In genomic region chr2:188902906-188903305, GRCh38 we compare ENCODE assay signal across 13 cellular contexts.
DNase-seq lines count a peak whose midpoint lies in the region; ATAC-seq and TF ChIP-seq lines count a peak whose summit lies in the region.
"Had no signal": no experiment of that assay in that cellular context is flagged by ENCODE, and none has a peak within 500 bp of the region (broad histone marks: within the 10 kb centered on the region; RNA-seq: fewer than 3 reads in every experiment).

No MANE protein-coding gene starts in this region.

- no peak overlapping the region for H3K27ac ChIP-seq in A673 (ENCODE audit: low read depth, low read length, poor library complexity, severe bottlenecking)
- H3K27ac ChIP-seq in IMR-90 (ENCODE audit: insufficient read depth, low read length) = peak overlapping the region; percentile 40; the same call in 1 of the 2 replicates
- no peak overlapping the region for H3K27ac ChIP-seq in mammary epithelial cell (ENCODE audit: insufficient read depth, low read depth, low read length)
- H3K27ac ChIP-seq in left ventricle myocardium inferior (replicated peaks) = no peak overlapping the region
- H3K27ac ChIP-seq: coronary artery had no signal

- H3K56ac ChIP-seq in IMR-90 (ENCODE audit: extremely low read depth, insufficient read depth, low read length) = no peak overlapping the region

- H3K79me2 ChIP-seq in mammary epithelial cell (ENCODE audit: insufficient read depth, low read length) = no peaks in the 10 kb centered on the region

- peak overlapping the region; percentile 75 for H2AK9ac ChIP-seq in IMR-90 (replicated peaks; ENCODE audit: low read depth, low read length, poor library complexity)

- peak overlapping the region; percentile 98 for H4K5ac ChIP-seq in IMR-90 (ENCODE audit: low read depth, low read length)

- WGBS in IMR-90 (ENCODE audit: extremely low coverage in 2 of 2, insufficient read length in 1 of 2), 2 experiments = 33% methylated on average over 1 of the region's 3 CpGs; no CpG with 5 or more reads in 1 of the 2 experiments
- WGBS in mammary epithelial cell (ENCODE audit: low coverage, missing lambda C conversion rate) = 67% methylated on average over 3 of the region's 3 CpGs

- H3K18ac ChIP-seq in IMR-90 (ENCODE audit: low read depth, low read length) = peak overlapping the region; percentile 98

- in situ Hi-C loops in IMR-90 (cut with MboI; ENCODE audit: low sequenced_read_pairs) = no loop called here
- in situ Hi-C loops in mammary epithelial cell (cut with MboI; ENCODE audit: low sequenced_read_pairs in 2 of 2) = no loop called here

- H3K4me3 ChIP-seq in A673 (ENCODE audit: low read depth, low read length, poor library complexity, severe bottlenecking) (no peak overlapping the region), IMR-90 (ENCODE audit: insufficient read depth, low read depth, low read length) (no peak overlapping the region), mammary epithelial cell (replicated peaks in 1 of 3; ENCODE audit: insufficient read depth in 1 of 3, low read depth in 2 of 3, low read length in 3 of 3) (no peak overlapping the region), kidney epithelial cell (ENCODE audit: low read depth, low read length) (no peak overlapping the region), left ventricle myocardium inferior (no peak overlapping the region)
- H3K4me3 ChIP-seq: coronary artery had no signal

- H3K4me1 ChIP-seq in A673 (ENCODE audit: insufficient read depth, low read length, poor library complexity, severe bottlenecking) (no peaks in the 10 kb centered on the region), IMR-90 (ENCODE audit: control insufficient read depth, insufficient read depth, low read length) (peaks cover 7% of the 10 kb centered on the region), mammary epithelial cell (ENCODE audit: insufficient read depth, low read length) (peaks cover 6% of the 10 kb centered on the region), left ventricle myocardium inferior (no peaks in the 10 kb centered on the region)

- H4K91ac ChIP-seq in IMR-90 (ENCODE audit: insufficient read depth, low read depth, low read length) = peak overlapping the region; percentile 54

- peak overlapping the region; percentile 79 for H2BK5ac ChIP-seq in IMR-90 (ENCODE audit: low read depth, low read length, poor library complexity, severe bottlenecking)

- ATAC-seq in IMR-90 (ENCODE audit: low read depth) = peak; percentile 91

- POLR2A ChIA-PET in A673 (lab: Charles Lee; ENCODE audit: low non-redundant PET) (no interaction called here), IMR-90 (lab: Charles Lee; ENCODE audit: unreplicated experiment) (interaction anchor here (0.6 kb wide), 1 partner anchor 24 kb away, joined by 4 read pairs; no protein-coding TSS in a partner anchor)

- intact Hi-C loops in A673 (cut with micrococcal nuclease; ENCODE audit: unreplicated experiment) = no loop called here
- intact Hi-C loops in IMR-90 (cut with micrococcal nuclease) = no loop called here
- intact Hi-C loops in mammary epithelial cell (cut with micrococcal nuclease) = no loop called here
- intact Hi-C loops in left ventricle myocardium inferior (cut with micrococcal nuclease) = no loop called here

- H2BK15ac ChIP-seq in IMR-90 (ENCODE audit: low read depth, low read length) = peak overlapping the region; percentile 60; the same call in 1 of the 3 replicates

- H3K79me1 ChIP-seq in IMR-90 (ENCODE audit: low read depth in 1 of 2, low read length in 2 of 2) = no peaks in the 10 kb centered on the region

- peak overlapping the region; percentile 96 for H3K4ac ChIP-seq in IMR-90 (ENCODE audit: low read depth, low read length)

- H4K20me1 ChIP-seq in IMR-90 (ENCODE audit: insufficient read depth, low read length) = no peaks in the 10 kb centered on the region
- no peaks in the 10 kb centered on the region for H4K20me1 ChIP-seq in mammary epithelial cell (ENCODE audit: insufficient read depth, low read length)

- peak overlapping the region; percentile 92 for H3K14ac ChIP-seq in IMR-90 (replicated peaks; ENCODE audit: low read depth, low read length)

- H3K9ac ChIP-seq in IMR-90 (ENCODE audit: low read depth, low read length) = no peak overlapping the region
- H3K9ac ChIP-seq in mammary epithelial cell (ENCODE audit: insufficient read depth, low read length) = no peak overlapping the region

- H3K36me3 ChIP-seq in A673 (ENCODE audit: insufficient read depth, low read length, poor library complexity, severe bottlenecking) (no peaks in the 10 kb centered on the region), IMR-90 (ENCODE audit: control insufficient read depth, insufficient read depth, low read length) (no peaks in the 10 kb centered on the region), mammary epithelial cell (ENCODE audit: insufficient read depth, low read length) (no peaks in the 10 kb centered on the region), kidney epithelial cell (ENCODE audit: control insufficient read depth, insufficient read depth, low read length) (no peaks in the 10 kb centered on the region), left ventricle myocardium inferior (no peaks in the 10 kb centered on the region)

- no TSS peak for BruUV-seq in A673 (replicated peaks; lab: Mats Ljungman, UMichigan)
- no TSS peak for BruUV-seq in IMR-90 (replicated peaks; lab: Mats Ljungman, UMichigan)
- no TSS peak for BruUV-seq in mammary epithelial cell (replicated peaks; lab: Mats Ljungman, UMichigan)

- H3K9me3 ChIP-seq in A673 (ENCODE audit: low read depth, low read length, poor library complexity, severe bottlenecking) (no peaks in the 10 kb centered on the region), IMR-90 (ENCODE audit: control insufficient read depth, insufficient read depth, low read length) (no peaks in the 10 kb centered on the region), mammary epithelial cell (replicated peaks; ENCODE audit: insufficient read depth, low read length) (no peaks in the 10 kb centered on the region), left ventricle myocardium inferior (replicated peaks) (no peaks in the 10 kb centered on the region)

- H3K9me1 ChIP-seq in IMR-90 (ENCODE audit: insufficient read depth, low read length) = peaks cover 3% of the 10 kb centered on the region

- peak overlapping the region; percentile 61; the same call in 1 of the 2 replicates for H2AK5ac ChIP-seq in IMR-90 (ENCODE audit: low read depth, low read length)

- H2BK20ac ChIP-seq in IMR-90 (ENCODE audit: low read depth, low read length) = peak overlapping the region; percentile 97

- peak overlapping the region in 1 of 2 experiments; percentile 97; a peak in 2 of 4 replicates for H4K8ac ChIP-seq in IMR-90 (ENCODE audit: low read depth in 2 of 2, low read length in 2 of 2)

- peak overlapping the region; percentile 82 for H3K23ac ChIP-seq in IMR-90 (ENCODE audit: low read depth, low read length)

- no peak for TF ChIP-seq CTCF in A673 (conservative IDR thresholded peaks at IDR 0.05; ENCODE audit: low read depth, low read length)
- no peak for TF ChIP-seq CTCF in IMR-90 (conservative IDR thresholded peaks at IDR 0.05; ENCODE audit: low read depth, low read length)
- no peak for TF ChIP-seq CTCF in mammary epithelial cell (conservative IDR thresholded peaks at IDR 0.05 in 1 of 2, IDR thresholded peaks at IDR 0.05 in 1 of 2; ENCODE audit: extremely low read depth in 1 of 2, insufficient read depth in 1 of 2, low read depth in 1 of 2, low read length in 2 of 2)
- TF ChIP-seq CTCF in kidney epithelial cell (IDR thresholded peaks at IDR 0.05; ENCODE audit: insufficient read depth, low read length, poor library complexity, severe bottlenecking) = no peak
- TF ChIP-seq CTCF in left ventricle myocardium inferior (IDR thresholded peaks at IDR 0.05; ENCODE audit: borderline replicate concordance) = no peak

- dilution Hi-C loops in IMR-90 (cut with HindIII; ENCODE audit: low sequenced_read_pairs, unreplicated experiment) = no loop called here
- dilution Hi-C loops in mammary epithelial cell (cut with HindIII; ENCODE audit: low sequenced_read_pairs) = no loop called here

- H2BK120ac ChIP-seq in IMR-90 (ENCODE audit: low read depth, low read length) = peak overlapping the region; percentile 98

- DNase-seq in A673 (ENCODE audit: low spot score) (peak; percentile 6), IMR-90 (peak; percentile 50), mammary epithelial cell (peak; percentile 38), kidney epithelial cell (ENCODE audit: low read depth) (peak; percentile 4), amygdala (lab: John Stamatoyannopoulos, UW) (no peak), GOT3 (lab: John Stamatoyannopoulos, UW) (no peak), left ventricle myocardium inferior (no peak)
- DNase-seq in activated CD4-positive, CD25-positive, alpha-beta regulatory T cell (lab: John Stamatoyannopoulos, UW) = no peak
- DNase-seq: H9, hypothalamus, Karpas-422, NCI-H526 had no signal

- H2AFZ ChIP-seq in IMR-90 (replicated peaks; ENCODE audit: low read length, poor library complexity) = peak overlapping the region; percentile 84
- H2AFZ ChIP-seq in mammary epithelial cell (ENCODE audit: low read depth, low read length) = peak overlapping the region; percentile 19

- TF ChIP-seq RAD21 in IMR-90 (IDR thresholded peaks at IDR 0.05; ENCODE audit: low read length) = no peak

- peak overlapping the region; percentile 81 for H3K4me2 ChIP-seq in IMR-90 (ENCODE audit: low read depth, low read length)
- H3K4me2 ChIP-seq in mammary epithelial cell (ENCODE audit: insufficient read depth, low read depth, low read length) = peak overlapping the region; percentile 17

- no peaks in the 10 kb centered on the region for H3K27me3 ChIP-seq in A673 (replicated peaks; ENCODE audit: insufficient read depth, low read depth, low read length, poor library complexity)
- no peaks in the 10 kb centered on the region for H3K27me3 ChIP-seq in IMR-90 (ENCODE audit: control insufficient read depth, insufficient read depth, low read length)
- H3K27me3 ChIP-seq in mammary epithelial cell (ENCODE audit: insufficient read depth, low read length) = no peaks in the 10 kb centered on the region
- H3K27me3 ChIP-seq in kidney epithelial cell (ENCODE audit: control insufficient read depth, insufficient read depth, low read length) = no peaks in the 10 kb centered on the region
- H3K27me3 ChIP-seq in left ventricle myocardium inferior (ENCODE audit: low read depth) = no peaks in the 10 kb centered on the region

- TF ChIP-seq POLR2A in IMR-90 (IDR thresholded peaks at IDR 0.05; ENCODE audit: low read depth, low read length) = no peak

- CTCF ChIA-PET in A673 (lab: Charles Lee) (no interaction called here), IMR-90 (lab: Yijun Ruan, JAX) (no interaction called here), mammary epithelial cell (lab: Charles Lee; ENCODE audit: low non-redundant PET) (no interaction called here)

TF ChIP-seq in IMR-90, 13 proteins besides CTCF, POLR2A, EP300 and RAD21 (continues in another document):
- TF ChIP-seq MAFK (IDR thresholded peaks at IDR 0.05; ENCODE audit: low read depth, low read length) = peak; percentile 87

Comparison
In these comparisons a context has a peak if more than half of its experiments do, and no peak if none do; other contexts are left out.
1. DNase-seq: peak in A673 (single experiment), IMR-90 (single experiment), mammary epithelial cell (single experiment) and kidney epithelial cell (single experiment); none in activated CD4-positive, CD25-positive, alpha-beta regulatory T cell (0 of 4), amygdala (0 of 56), GOT3 (single experiment) and left ventricle myocardium inferior (single experiment).